ENCODE assay signal across 29 cellular contexts in the genomic region with DNA sequence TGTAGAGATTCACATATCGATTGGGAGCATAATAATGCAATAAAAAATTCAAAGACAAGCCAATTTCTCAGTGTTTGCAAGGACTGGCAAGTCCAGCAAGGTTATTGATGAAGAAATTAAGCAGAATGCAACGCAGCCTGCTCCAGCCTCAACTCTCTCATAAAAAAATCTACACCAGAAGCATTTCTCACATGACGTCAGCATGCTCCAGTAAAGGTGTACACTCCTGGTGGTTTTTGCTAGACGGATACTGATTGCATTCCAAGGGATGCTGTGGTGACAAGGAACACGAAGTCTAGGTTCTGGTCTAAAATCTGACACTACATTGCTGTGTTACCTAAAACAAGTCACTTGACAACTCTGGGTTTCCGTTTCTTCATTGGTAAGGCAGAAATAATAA.
"Had no signal": no experiment of that assay in that cellular context is flagged by ENCODE, and none has a peak within 500 bp of the region (broad histone marks: within the 10 kb centered on the region; RNA-seq: fewer than 3 reads in every experiment).

No MANE protein-coding gene starts in this region.

- ATAC-seq: effector memory CD8-positive, alpha-beta T cell; esophagus mucosa; gastroesophageal sphincter; heart left ventricle; left colon; left lobe of liver; left ventricle myocardium superior; lower lobe of right lung; mucosa of descending colon had no signal

- H3K27ac Mint-ChIP-seq: effector memory CD8-positive, alpha-beta T cell; endodermal cell; immature natural killer cell; memory B cell; mesothelial cell of epicardium had no signal

- FAIRE-seq: colon, endometrium, frontal cortex, kidney had no signal

- H3K9me3 Mint-ChIP-seq: effector memory CD8-positive, alpha-beta T cell; endodermal cell; immature natural killer cell had no signal

- H3K4me3 ChIP-seq: coronary artery, dorsolateral prefrontal cortex, esophagus squamous epithelium, gastroesophageal sphincter, heart left ventricle, hepatocyte, lower lobe of right lung, mucosa of descending colon had no signal

- H3K4me2 ChIP-seq: hepatocyte had no signal

- H3K4me1 ChIP-seq: esophagus squamous epithelium, gastroesophageal sphincter, lower lobe of right lung had no signal

- H3K4me1 Mint-ChIP-seq: endodermal cell, immature natural killer cell, memory B cell, mesothelial cell of epicardium, naive B cell had no signal

- H3K4me3 Mint-ChIP-seq: effector memory CD8-positive, alpha-beta T cell; endodermal cell; immature natural killer cell; memory B cell; mesothelial cell of epicardium; naive B cell had no signal

- H3K36me3 Mint-ChIP-seq: immature natural killer cell, memory B cell, mesothelial cell of epicardium had no signal

- H3K79me2 ChIP-seq: hepatocyte had no signal

- H3K9me3 ChIP-seq: esophagus squamous epithelium, mucosa of descending colon had no signal

- DNase-seq: dermis blood vessel endothelial cell; dorsolateral prefrontal cortex; effector CD8-positive, alpha-beta T cell; effector memory CD8-positive, alpha-beta T cell; endodermal cell; erythroblast; esophagus squamous epithelium; foreskin fibroblast; heart left ventricle; hypothalamus; immature natural killer cell; islet precursor cell; kidney; kidney glomerular epithelial cell; left colon; left ventricle myocardium superior; lower lobe of right lung; mucosa of descending colon; naive B cell had no signal

- H3K36me3 ChIP-seq: esophagus squamous epithelium, gastroesophageal sphincter, heart left ventricle, lower lobe of right lung had no signal

- H2AFZ ChIP-seq: hepatocyte had no signal

- H3K27ac ChIP-seq: coronary artery, dorsolateral prefrontal cortex, esophagus squamous epithelium, gastroesophageal sphincter, heart left ventricle, hepatocyte, lower lobe of right lung had no signal

- H3K27me3 ChIP-seq: gastroesophageal sphincter, hepatocyte had no signal
